24 cellular contexts compared by ENCODE assay signal in the genomic region with DNA sequence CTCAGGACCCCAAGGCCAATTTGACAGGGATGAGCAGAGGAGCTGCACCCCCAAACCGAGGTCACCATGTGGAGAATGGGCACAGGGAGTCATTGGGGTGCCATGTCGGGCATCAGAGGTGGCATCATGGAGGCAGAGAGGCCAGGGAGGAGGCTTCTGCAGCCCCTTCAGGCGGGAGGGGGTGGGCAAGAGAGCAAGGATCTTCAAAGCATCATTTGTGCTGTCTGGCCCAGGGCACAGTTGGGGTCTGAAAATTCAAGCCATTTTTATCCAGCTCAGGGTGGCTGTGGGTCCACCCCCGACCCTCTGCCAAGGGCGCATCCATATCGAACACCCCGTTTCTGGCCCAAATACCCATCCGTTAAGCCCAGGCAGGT. TPM values are rescaled to one million over a fixed set of nuclear protein-coding genes. Genes with fewer than 3 reads are reported as not detected.
DNase-seq lines count a peak whose midpoint lies in the region; TF ChIP-seq lines count a peak whose summit lies in the region.
"Had no signal": no experiment of that assay in that cellular context is flagged by ENCODE, and none has a peak within 500 bp of the region (broad histone marks: within the 10 kb centered on the region; RNA-seq: fewer than 3 reads in every experiment).

No MANE protein-coding gene starts in this region.

- no peak overlapping the region for H3K4me3 ChIP-seq in H7 (ENCODE audit: insufficient read depth, low read depth, low read length)
- H3K4me3 ChIP-seq in WERI-Rb-1 (ENCODE audit: low read depth, low read length): no peak overlapping the region
- H3K4me3 ChIP-seq in osteoblast (ENCODE audit: insufficient read depth, low read length): no peak overlapping the region
- H3K4me3 ChIP-seq in spleen: no peak overlapping the region
- H3K4me3 ChIP-seq: BLaER1 had no signal

- 80 to 91% (median 89%) methylated on average over 8 of the region's 8 CpGs for whole genome bisulfite sequencing in spleen, 5 donors

- H3K27me3 ChIP-seq in H7 (ENCODE audit: control insufficient read depth, insufficient read depth, low read length): no peaks in the 10 kb centered on the region
- no peaks in the 10 kb centered on the region for H3K27me3 ChIP-seq in WERI-Rb-1 (ENCODE audit: insufficient read depth, low read depth, severe bottlenecking)
- peaks cover 19% of the 10 kb centered on the region for H3K27me3 ChIP-seq in osteoblast (ENCODE audit: insufficient read depth, low read length)
- no peaks in the 10 kb centered on the region for H3K27me3 ChIP-seq in spleen (replicated peaks in 1 of 7)
- H3K27me3 ChIP-seq: BE2C, BLaER1 had no signal

- TF ChIP-seq CTCF in WERI-Rb-1 (IDR thresholded peaks at IDR 0.05; ENCODE audit: low read depth, low read length): no peak
- no peak for TF ChIP-seq CTCF in osteoblast (IDR thresholded peaks at IDR 0.05; ENCODE audit: extremely low read depth, low read depth, low read length)
- TF ChIP-seq CTCF in spleen (IDR thresholded peaks at IDR 0.05 in 8 of 11, conservative IDR thresholded peaks at IDR 0.05 in 3 of 11): no peak
- no peak for TF ChIP-seq CTCF in GM13976 (IDR thresholded peaks at IDR 0.05; ENCODE audit: borderline replicate concordance, control extremely low read depth, extremely low read depth, insufficient read depth, missing control alignments)

- intact Hi-C loops in spleen (cut with DNase I; ENCODE audit: low total_unique reads): no loop called here

- DNase-seq in H7: peak; percentile 44
- DNase-seq in WERI-Rb-1: no peak
- DNase-seq in osteoblast (ENCODE audit: insufficient read length, low spot score, missing footprints): peak; percentile 75
- DNase-seq in spleen: peak; percentile 54
- no peak for DNase-seq in GM13976 (ENCODE audit: low spot score)
- DNase-seq in GDM1 (lab: John Stamatoyannopoulos, UW): no peak
- DNase-seq in SKM-1 treated with dmso at 0.1 percent for 144 hours (lab: John Stamatoyannopoulos, UW; ENCODE audit: unreplicated experiment): no peak
- no peak for DNase-seq in NCI-H146 treated with DMSO at 0.1 percent for 48 hours (lab: John Stamatoyannopoulos, UW; ENCODE audit: unreplicated experiment)
- DNase-seq: ACHN; BE2C; C1 segment of cervical spinal cord; CD4-positive, alpha-beta memory T cell; CD4-positive, CD25-positive, alpha-beta regulatory T cell; CD8-positive, alpha-beta memory T cell; COR-L47; DMS 273 treated with DMSO at 0.1 percent for 48 hours; DMS153; DMS53; DMS79; DND-41; EL; GF-D8 had no signal

- H3K36me3 ChIP-seq in H7 (replicated peaks; ENCODE audit: control insufficient read depth, insufficient read depth, low read length) (no peaks in the 10 kb centered on the region), WERI-Rb-1 (no peaks in the 10 kb centered on the region), osteoblast (ENCODE audit: insufficient read depth, low read length) (no peaks in the 10 kb centered on the region), spleen (no peaks in the 10 kb centered on the region)
- H3K36me3 ChIP-seq: BE2C, BLaER1 had no signal

- no peak for TF ChIP-seq POLR2A in spleen (IDR thresholded peaks at IDR 0.05)

- H3K9me3 ChIP-seq in WERI-Rb-1 (ENCODE audit: severe bottlenecking) (no peaks in the 10 kb centered on the region), osteoblast (ENCODE audit: low read depth, low read length) (no peaks in the 10 kb centered on the region), spleen (no peaks in the 10 kb centered on the region)
- H3K9me3 ChIP-seq: BE2C, BLaER1 had no signal

- no peaks in the 10 kb centered on the region for H3K79me2 ChIP-seq in osteoblast (ENCODE audit: insufficient read depth, low read length)

- in situ Hi-C loops in GM13976 (cut with MboI; ENCODE audit: low sequenced_read_pairs, unreplicated experiment): no loop called here

- H3K27ac ChIP-seq in WERI-Rb-1: peak overlapping the region; percentile 16; the same call in 1 of the 2 replicates
- H3K27ac ChIP-seq in osteoblast (ENCODE audit: low read depth, low read length): no peak overlapping the region
- H3K27ac ChIP-seq in spleen: no peak overlapping the region
- H3K27ac ChIP-seq: BLaER1 had no signal

- H4K20me1 ChIP-seq in osteoblast (ENCODE audit: insufficient read depth, low read length): no peaks in the 10 kb centered on the region
- H4K20me1 ChIP-seq: BLaER1 had no signal

- no peak overlapping the region for H2AFZ ChIP-seq in osteoblast (ENCODE audit: low read length)

- H3K4me1 ChIP-seq in osteoblast (ENCODE audit: insufficient read depth, low read length): no peaks in the 10 kb centered on the region
- peaks cover 0 to 20% (median 11%) of the 10 kb centered on the region in 6 donors for H3K4me1 ChIP-seq in spleen

- H3K4me2 ChIP-seq in osteoblast (ENCODE audit: insufficient read depth, low read length): no peak overlapping the region
- H3K4me2 ChIP-seq: BLaER1 had no signal

RNA-seq across cellular contexts. Expression of gene VSTM2L, which starts 31.7 kb away (rescaled TPM):
- 2.7 and 5.8 TPM in 2 replicates for total RNA-seq in H7 (2014; rRNA removed; shearing (Covaris generic))
- total RNA-seq in osteoblast: 2.5 and 2.9 TPM in 2 replicates
- 10 to 100 TPM; 12.9 to 88.7 (median 34.9) TPM for total RNA-seq in spleen
- 10 to 100 TPM in 1 of 3 donors, 1 to 10 TPM in 2; 1.7 to 13.5 (median 2.9) TPM for polyA plus RNA-seq in spleen
- total RNA-seq: CD4-positive, alpha-beta memory T cell; CD4-positive, CD25-positive, alpha-beta regulatory T cell; CD8-positive, alpha-beta memory T cell had no signal
- polyA plus RNA-seq: CD14-positive monocyte; CD4-positive, alpha-beta memory T cell; CD4-positive, CD25-positive, alpha-beta regulatory T cell; CD8-positive, alpha-beta memory T cell had no signal

Comparison
In these comparisons a context has a peak if more than half of its experiments do, and no peak if none do; other contexts are left out.
1. DNase-seq: peak in H7 (single experiment), osteoblast (single experiment) and spleen (single experiment); none in WERI-Rb-1 (single experiment), GM13976 (single experiment), GDM1 (single experiment), SKM-1 treated with dmso at 0.1 percent for 144 hours (single experiment) and NCI-H146 treated with DMSO at 0.1 percent for 48 hours (single experiment).